In the genomic region with DNA sequence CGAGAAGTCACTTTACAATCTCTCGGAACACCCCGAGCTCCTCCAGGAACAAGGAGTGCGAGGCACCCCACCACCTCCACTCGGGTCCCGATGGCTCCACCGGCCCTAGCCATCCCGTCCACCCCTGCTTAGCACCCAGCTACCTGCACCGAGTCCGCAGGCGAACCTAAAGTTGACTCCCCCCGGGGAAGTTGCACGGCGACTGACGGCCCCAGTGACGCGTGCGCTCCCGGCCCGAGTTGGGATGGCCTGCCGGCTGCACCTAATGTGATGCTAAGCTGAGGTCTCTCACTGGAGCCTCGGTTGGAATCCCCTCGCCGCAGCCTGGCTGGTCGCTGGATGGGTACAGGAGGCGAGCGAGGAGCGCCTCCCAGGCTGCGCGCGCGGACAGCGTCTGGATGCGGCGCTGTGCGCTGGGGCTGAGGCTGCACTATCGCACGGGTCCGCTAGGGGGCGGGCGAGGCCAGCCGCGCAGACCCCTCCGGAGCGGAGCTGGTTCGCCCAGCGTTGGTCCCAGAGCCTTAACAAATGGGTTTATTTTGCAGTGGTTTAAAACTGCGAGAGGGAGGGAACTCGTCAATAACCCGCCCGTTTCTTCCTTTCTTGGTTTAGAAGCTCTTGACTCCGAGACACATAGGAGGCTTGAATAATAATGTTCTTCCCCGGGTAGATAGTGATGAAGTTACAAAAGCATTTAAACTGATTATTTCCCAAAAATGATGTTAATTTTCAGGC, we compare ENCODE assay signal across 1 cellular context.
TF ChIP-seq lines count a peak whose summit lies in the region.

OXTR (minus strand) TSS at position 526 of the 735 bp plus-strand sequence. CDS start 1,426 bp downstream, outside the sequence.

TF ChIP-seq in HepG2, 621 proteins besides CTCF, POLR2A, EP300 and RAD21 (continued from another document):
- peak; percentile 70; the same call in 1 of the 2 replicates for TF ChIP-seq KDM4B (CRISPR knock-in tag; IDR thresholded peaks at IDR 0.05)
- TF ChIP-seq MAFK (conservative IDR thresholded peaks at IDR 0.05 in 1 of 2, IDR thresholded peaks at IDR 0.05 in 1 of 2; ENCODE audit: low read length in 2 of 2) = no peak
- TF ChIP-seq ZBTB46 (CRISPR knock-in tag; IDR thresholded peaks at IDR 0.05; ENCODE audit: borderline replicate concordance) = no peak
- TF ChIP-seq, protein P1, sequence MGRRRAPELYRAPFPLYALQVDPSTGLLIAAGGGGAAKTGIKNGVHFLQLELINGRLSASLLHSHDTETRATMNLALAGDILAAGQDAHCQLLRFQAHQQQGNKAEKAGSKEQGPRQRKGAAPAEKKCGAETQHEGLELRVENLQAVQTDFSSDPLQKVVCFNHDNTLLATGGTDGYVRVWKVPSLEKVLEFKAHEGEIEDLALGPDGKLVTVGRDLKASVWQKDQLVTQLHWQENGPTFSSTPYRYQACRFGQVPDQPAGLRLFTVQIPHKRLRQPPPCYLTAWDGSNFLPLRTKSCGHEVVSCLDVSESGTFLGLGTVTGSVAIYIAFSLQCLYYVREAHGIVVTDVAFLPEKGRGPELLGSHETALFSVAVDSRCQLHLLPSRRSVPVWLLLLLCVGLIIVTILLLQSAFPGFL (CRISPR knock-in tag; IDR thresholded peaks at IDR 0.05) = no peak
- 0 out of 2 replicates have a peak, but pooled peaks have one; percentile 34 for TF ChIP-seq KLF6 (CRISPR knock-in tag; IDR thresholded peaks at IDR 0.05)
- no peak for TF ChIP-seq MIER2 (CRISPR knock-in tag; IDR thresholded peaks at IDR 0.05)
- TF ChIP-seq SKI (IDR thresholded peaks at IDR 0.05; ENCODE audit: partially characterized antibody) = no peak
- TF ChIP-seq ZNF619 (CRISPR knock-in tag; IDR thresholded peaks at IDR 0.05) = no peak
- TF ChIP-seq ZNF484 (CRISPR knock-in tag; IDR thresholded peaks at IDR 0.05; ENCODE audit: borderline replicate concordance, low read depth) = no peak
- no peak for TF ChIP-seq ZNF143 (CRISPR knock-in tag; IDR thresholded peaks at IDR 0.05)
- TF ChIP-seq ERF (CRISPR knock-in tag; IDR thresholded peaks at IDR 0.05) = peak; percentile 60; the same call in 1 of the 2 replicates
- TF ChIP-seq KDM5B (CRISPR knock-in tag; IDR thresholded peaks at IDR 0.05; ENCODE audit: borderline replicate concordance) = 0 out of 2 replicates have a peak, but pooled peaks have one; percentile 32
